Comparison of ENCODE assay signal across 8 cellular contexts in genomic region chr1:229342902-229343587, GRCh38. TPM values are rescaled to one million over a fixed set of nuclear protein-coding genes. Genes with fewer than 3 reads are reported as not detected.
A peak's percentile ranks its signal among the peaks of the same experiment; 100 is the strongest.
DNase-seq lines count a peak whose midpoint lies in the region; ATAC-seq and TF ChIP-seq lines count a peak whose summit lies in the region.

A gene with protein sequence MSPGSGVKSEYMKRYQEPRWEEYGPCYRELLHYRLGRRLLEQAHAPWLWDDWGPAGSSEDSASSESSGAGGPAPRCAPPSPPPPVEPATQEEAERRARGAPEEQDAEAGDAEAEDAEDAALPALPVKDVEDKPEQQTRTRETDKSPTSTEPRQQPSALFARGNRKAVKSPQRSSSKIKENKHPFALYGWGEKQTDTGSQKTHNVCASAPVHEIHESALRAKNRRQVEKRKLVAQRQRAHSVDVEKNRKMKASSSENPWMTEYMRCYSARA (minus strand): TSS chr1:229343047. CDS start chr1:229342465, 582 bp downstream.

- no peaks in the 10 kb centered on the region for H3K27me3 Mint-ChIP-seq in Caco-2 (ENCODE audit: insufficient read depth, unreplicated experiment)
- peaks cover 11% of the 10 kb centered on the region for H3K27me3 Mint-ChIP-seq in activated naive CD8-positive, alpha-beta T cell treated with anti-CD3 and anti-CD28 coated beads, Interleukin-2, amount 50 U/mL, for 24 hours

- H3K4me3 Mint-ChIP-seq in Caco-2 (ENCODE audit: unreplicated experiment), result peak within 1 kb of the TSS; percentile 88
- H3K4me3 Mint-ChIP-seq in activated naive CD8-positive, alpha-beta T cell treated with anti-CD3 and anti-CD28 coated beads, Interleukin-2, amount 50 U/mL, for 24 hours, result peak within 1 kb of the TSS; percentile 87

- WGBS in heart right ventricle, 2 donors, result 1 to 2% methylated on average over 40 to 57 of the region's 57 CpGs
- WGBS in aorta, 2 donors, result 0% methylated on average over 51 to 57 of the region's 57 CpGs

- H3K9me3 ChIP-seq in Caco-2 (no peaks in the 10 kb centered on the region), SJSA1 (replicated peaks) (peaks cover 2% of the 10 kb centered on the region; the same call in 1 of the 2 replicates), heart right ventricle (no peaks in the 10 kb centered on the region), aorta (ENCODE audit: control insufficient read depth, low read length) (no peaks in the 10 kb centered on the region)

- POLR2A ChIA-PET in Caco-2 (lab: Charles Lee), result no interaction called here

- H3K4me1 Mint-ChIP-seq in Caco-2 (ENCODE audit: low read depth, unreplicated experiment), result peaks cover 16% of the 10 kb centered on the region
- peaks cover 40% of the 10 kb centered on the region for H3K4me1 Mint-ChIP-seq in activated naive CD8-positive, alpha-beta T cell treated with anti-CD3 and anti-CD28 coated beads, Interleukin-2, amount 50 U/mL, for 24 hours

- H3K4me3 ChIP-seq in Caco-2 (ENCODE audit: low read depth, low read length) (peak within 1 kb of the TSS; percentile 99), SJSA1 (peak within 1 kb of the TSS; percentile 96), heart right ventricle (peak within 1 kb of the TSS; percentile 70 to 99 (median 94)), aorta (ENCODE audit: low read length in 2 of 2) (peak within 1 kb of the TSS; percentile 69 to 86)

- H3K36me3 Mint-ChIP-seq in Caco-2 (ENCODE audit: insufficient read depth, unreplicated experiment), result no peaks in the 10 kb centered on the region
- no peaks in the 10 kb centered on the region for H3K36me3 Mint-ChIP-seq in activated naive CD8-positive, alpha-beta T cell treated with anti-CD3 and anti-CD28 coated beads, Interleukin-2, amount 50 U/mL, for 24 hours (ENCODE audit: low read depth)

- peak; percentile 41 for ATAC-seq in GM19397 (IDR thresholded peaks at IDR 0.05; ENCODE audit: unreplicated experiment)
- peak; percentile 34 for ATAC-seq in HG03460 (IDR thresholded peaks at IDR 0.05; ENCODE audit: unreplicated experiment)
- peak; percentile 22 for ATAC-seq in activated naive CD8-positive, alpha-beta T cell treated with anti-CD3 and anti-CD28 coated beads, Interleukin-2, amount 50 U/mL, for 24 hours
- ATAC-seq in heart right ventricle, result peak; percentile 72 to 90 (median 80)
- ATAC-seq in aorta (ENCODE audit: low FRiP score), result peak; percentile 88

- H3K27me3 ChIP-seq in Caco-2 (replicated peaks; ENCODE audit: control insufficient read depth, insufficient read depth, low read length) (no peaks in the 10 kb centered on the region), SJSA1 (replicated peaks) (no peaks in the 10 kb centered on the region), heart right ventricle (peaks cover 0 to 8% (median 0%) of the 10 kb centered on the region in 7 donors), aorta (ENCODE audit: control insufficient read depth in 1 of 2, insufficient read depth in 2 of 2, low read length in 1 of 2) (no peaks in the 10 kb centered on the region)

- intact Hi-C loops in Caco-2 (cut with micrococcal nuclease; ENCODE audit: unreplicated experiment), result loop anchor here (1.0 to 2.0 kb wide), 2 partner anchors 44 to 73 kb away; no protein-coding TSS in a partner anchor
- intact Hi-C loops in heart right ventricle (cut with DNase I), result loop anchor here in 2 of 10 donors (5.0 to 10.0 kb wide), 2 partner anchors 68 to 71 kb away; partner anchors contain the start of gene RAB4A (in 2 of the 2)
- intact Hi-C loops in aorta (cut with DNase I), result no loop called here

- no TSS peak for BruUV-seq in Caco-2 (replicated peaks; lab: Mats Ljungman, UMichigan)

- no peak for TF ChIP-seq CTCF in Caco-2 (IDR thresholded peaks at IDR 0.05; ENCODE audit: insufficient read depth in 1 of 2, low read depth in 1 of 2, low read length in 1 of 2, severe bottlenecking in 1 of 2, unreplicated experiment in 1 of 2)
- peak in 3 of 9 donors; percentile 11 to 29 (median 17) for TF ChIP-seq CTCF in heart right ventricle (IDR thresholded peaks at IDR 0.05)

- peaks cover 9% of the 10 kb centered on the region for H3K9me3 Mint-ChIP-seq in Caco-2 (ENCODE audit: unreplicated experiment)
- H3K9me3 Mint-ChIP-seq in activated naive CD8-positive, alpha-beta T cell treated with anti-CD3 and anti-CD28 coated beads, Interleukin-2, amount 50 U/mL, for 24 hours, result peaks cover 6% of the 10 kb centered on the region

- H3K27ac ChIP-seq in SJSA1 (peak within 1 kb of the TSS; percentile 41; the same call in 1 of the 2 replicates), heart right ventricle (peak within 1 kb of the TSS; percentile 60 to 95 (median 89)), aorta (ENCODE audit: low read depth in 1 of 2, low read length in 2 of 2) (peak within 1 kb of the TSS in 1 of 2 donors; percentile 78)

- H3K27ac Mint-ChIP-seq in Caco-2 (ENCODE audit: unreplicated experiment), result peak within 1 kb of the TSS; percentile 80
- peak within 1 kb of the TSS; percentile 83 for H3K27ac Mint-ChIP-seq in activated naive CD8-positive, alpha-beta T cell treated with anti-CD3 and anti-CD28 coated beads, Interleukin-2, amount 50 U/mL, for 24 hours

- peaks cover 16% of the 10 kb centered on the region; the same call in 1 of the 2 replicates for H3K4me1 ChIP-seq in Caco-2
- H3K4me1 ChIP-seq in SJSA1 (replicated peaks), result peaks cover 14% of the 10 kb centered on the region
- peaks cover 2 to 32% (median 20%) of the 10 kb centered on the region in 9 donors for H3K4me1 ChIP-seq in heart right ventricle
- H3K4me1 ChIP-seq in aorta (ENCODE audit: control insufficient read depth in 1 of 2, insufficient read depth in 2 of 2, low read length in 2 of 2), result no peaks in the 10 kb centered on the region

- H3K36me3 ChIP-seq in Caco-2 (ENCODE audit: control insufficient read depth, insufficient read depth, low read length) (no peaks in the 10 kb centered on the region), SJSA1 (peaks cover 14% of the 10 kb centered on the region), heart right ventricle (no peaks in the 10 kb centered on the region), aorta (ENCODE audit: control insufficient read depth in 1 of 2, insufficient read depth in 2 of 2, low read length in 1 of 2) (no peaks in the 10 kb centered on the region)

- CTCF ChIA-PET in Caco-2 (lab: Charles Lee), result no interaction called here

- DNase-seq in Caco-2, result peak; percentile 41 to 58
- peak in 1 of 2 experiments; percentile 59 for DNase-seq in SJSA1 (ENCODE audit: low read depth in 1 of 2, low spot score in 2 of 2)
- peak; percentile 49 for DNase-seq in activated naive CD8-positive, alpha-beta T cell treated with anti-CD3 and anti-CD28 coated beads, Interleukin-2, amount 50 U/mL, for 24 hours
- peak; percentile 35 to 63 for DNase-seq in heart right ventricle
- DNase-seq in pons (ENCODE audit: low spot score), result peak; percentile 63
- DNase-seq in aorta, result peak; percentile 69 to 87

RNA-seq across cellular contexts. Expression of the gene that starts here (rescaled TPM):
- total RNA-seq in Caco-2 (2022) (11.3 and 11.5 TPM in 2 replicates), heart right ventricle (1 to 10 TPM; 1.0 to 4.7 (median 3.5) TPM), aorta (1 to 10 TPM; 3.5 to 6.6 TPM)
- total RNA-seq in SJSA1 (2014; rRNA removed; shearing (Covaris generic)), result 14.4 and 15.1 TPM in 2 replicates
- polyA plus RNA-seq in heart right ventricle (1 to 10 TPM in 1 of 2 donors, under 1 TPM in 1; 0.91 to 2.0 TPM), aorta (1 to 10 TPM; 2.1 to 2.3 TPM)

Comparison
In these comparisons a context has a peak if more than half of its experiments do, and no peak if none do; other contexts are left out.
1. ATAC-seq: peak in every context shown above with its lines; median percentile 88 in aorta; 80 in heart right ventricle; 41 in GM19397; 34 in HG03460; 22 in activated naive CD8-positive, alpha-beta T cell treated with anti-CD3 and anti-CD28 coated beads, Interleukin-2, amount 50 U/mL, for 24 hours.